In the genomic region with DNA sequence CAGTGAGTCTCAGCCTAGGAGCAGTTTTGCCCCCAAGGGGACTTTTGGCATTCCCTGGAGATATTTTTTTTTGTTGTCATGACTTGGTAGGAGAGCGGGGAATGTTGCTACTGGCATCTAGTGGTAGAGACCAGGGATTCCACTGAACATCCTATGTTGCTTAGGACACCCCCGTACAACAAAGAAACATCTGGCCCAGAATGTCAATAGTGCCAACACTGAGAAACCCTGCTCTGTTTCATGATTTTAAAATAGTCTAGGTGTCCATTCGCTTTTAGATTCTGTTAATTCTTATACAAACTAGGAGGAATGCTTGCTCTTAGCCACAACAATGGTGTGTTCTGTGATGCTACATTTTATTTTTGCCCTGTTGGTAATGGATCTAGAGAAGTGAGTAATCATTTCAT, we compare ENCODE assay signal across 9 cellular contexts.
DNase-seq lines count a peak whose midpoint lies in the region; ATAC-seq and TF ChIP-seq lines count a peak whose summit lies in the region.
"Had no signal": no experiment of that assay in that cellular context is flagged by ENCODE, and none has a peak within 500 bp of the region (broad histone marks: within the 10 kb centered on the region; RNA-seq: fewer than 3 reads in every experiment).

No MANE protein-coding gene starts in this region.

- peaks cover 0 to 32% (median under 1%) of the 10 kb centered on the region in 4 donors for H3K4me1 Mint-ChIP-seq in naive thymus-derived CD8-positive, alpha-beta T cell

- peak; percentile 37 for DNase-seq in NCI-H1436 (lab: John Stamatoyannopoulos, UW)
- no peak for DNase-seq in NCI-H1436 treated with DMSO at 0.1 percent for 48 hours (lab: John Stamatoyannopoulos, UW)
- DNase-seq in fibroblast of pulmonary artery (ENCODE audit: low read depth): peak; percentile 53
- peak; percentile 16 for DNase-seq in skeletal muscle cell (ENCODE audit: low read depth)
- no peak for DNase-seq in naive thymus-derived CD8-positive, alpha-beta T cell
- DNase-seq: AML-193 had no signal

- H3K4me1 ChIP-seq in OCI-LY1 (ENCODE audit: insufficient read depth, low read length, severe bottlenecking): peaks cover 19% of the 10 kb centered on the region

- POLR2A ChIA-PET in naive thymus-derived CD8-positive, alpha-beta T cell (lab: Charles Lee): no interaction called here

- H3K9me3 Mint-ChIP-seq in naive thymus-derived CD8-positive, alpha-beta T cell: no peaks in the 10 kb centered on the region

- H3K27me3 ChIP-seq in OCI-LY1 (ENCODE audit: insufficient read depth, low read length): no peaks in the 10 kb centered on the region

- no peaks in the 10 kb centered on the region for H3K9me2 ChIP-seq in OCI-LY1 (ENCODE audit: low read depth, low read length)

- no peaks in the 10 kb centered on the region for H3F3A ChIP-seq in OCI-LY1 (ENCODE audit: insufficient read depth, low read length)

- no peak for ATAC-seq in HG03280 (IDR thresholded peaks at IDR 0.05; ENCODE audit: unreplicated experiment)
- no peak for ATAC-seq in naive thymus-derived CD8-positive, alpha-beta T cell
- no peak for ATAC-seq in GM19324 (IDR thresholded peaks at IDR 0.05; ENCODE audit: low FRiP score, unreplicated experiment)

- no peak overlapping the region for H3K4me3 Mint-ChIP-seq in naive thymus-derived CD8-positive, alpha-beta T cell

- TF ChIP-seq CTCF in OCI-LY1 (IDR thresholded peaks at IDR 0.05; ENCODE audit: low read length): peak; percentile 22; the same call in 1 of the 2 replicates
- peak; percentile 52 for TF ChIP-seq CTCF in fibroblast of pulmonary artery (IDR thresholded peaks at IDR 0.05; ENCODE audit: low read length, missing control alignments)

- H4K20me1 ChIP-seq in OCI-LY1 (ENCODE audit: insufficient read depth, low read length): no peaks in the 10 kb centered on the region

- H3K36me3 Mint-ChIP-seq in naive thymus-derived CD8-positive, alpha-beta T cell: peaks cover 0 to 11% (median 5%) of the 10 kb centered on the region in 3 donors

- no peak overlapping the region for H3K27ac Mint-ChIP-seq in naive thymus-derived CD8-positive, alpha-beta T cell

- no peak overlapping the region for H3K9ac ChIP-seq in OCI-LY1 (ENCODE audit: low read length)

- H3K27me3 Mint-ChIP-seq in naive thymus-derived CD8-positive, alpha-beta T cell: no peaks in the 10 kb centered on the region

- H3K79me2 ChIP-seq in OCI-LY1 (ENCODE audit: insufficient read depth, low read length): no peaks in the 10 kb centered on the region

- H3K27ac ChIP-seq in OCI-LY1 (ENCODE audit: low read depth, low read length, poor library complexity, severe bottlenecking): no peak overlapping the region

- H3K4me3 ChIP-seq in OCI-LY1 (ENCODE audit: low read depth, low read length, poor library complexity, severe bottlenecking): no peak overlapping the region
- no peak overlapping the region for H3K4me3 ChIP-seq in fibroblast of pulmonary artery (replicated peaks; ENCODE audit: low read depth, low read length)
- no peak overlapping the region for H3K4me3 ChIP-seq in skeletal muscle cell (ENCODE audit: low read depth, low read length)

- H2AFZ ChIP-seq in OCI-LY1 (ENCODE audit: low read length): no peak overlapping the region

- H3K36me3 ChIP-seq in OCI-LY1 (ENCODE audit: insufficient read depth, low read length): no peaks in the 10 kb centered on the region

- H3K4me2 ChIP-seq in OCI-LY1 (ENCODE audit: low read length): no peak overlapping the region

- H3K9me3 ChIP-seq in OCI-LY1 (ENCODE audit: low read length): no peaks in the 10 kb centered on the region

Comparison
In these comparisons a context has a peak if more than half of its experiments do, and no peak if none do; other contexts are left out.
1. DNase-seq: peak in NCI-H1436 (single experiment), fibroblast of pulmonary artery (single experiment) and skeletal muscle cell (single experiment); none in NCI-H1436 treated with DMSO at 0.1 percent for 48 hours (single experiment) and naive thymus-derived CD8-positive, alpha-beta T cell (0 of 10).